29 cellular contexts compared by ENCODE assay signal in the genomic region with DNA sequence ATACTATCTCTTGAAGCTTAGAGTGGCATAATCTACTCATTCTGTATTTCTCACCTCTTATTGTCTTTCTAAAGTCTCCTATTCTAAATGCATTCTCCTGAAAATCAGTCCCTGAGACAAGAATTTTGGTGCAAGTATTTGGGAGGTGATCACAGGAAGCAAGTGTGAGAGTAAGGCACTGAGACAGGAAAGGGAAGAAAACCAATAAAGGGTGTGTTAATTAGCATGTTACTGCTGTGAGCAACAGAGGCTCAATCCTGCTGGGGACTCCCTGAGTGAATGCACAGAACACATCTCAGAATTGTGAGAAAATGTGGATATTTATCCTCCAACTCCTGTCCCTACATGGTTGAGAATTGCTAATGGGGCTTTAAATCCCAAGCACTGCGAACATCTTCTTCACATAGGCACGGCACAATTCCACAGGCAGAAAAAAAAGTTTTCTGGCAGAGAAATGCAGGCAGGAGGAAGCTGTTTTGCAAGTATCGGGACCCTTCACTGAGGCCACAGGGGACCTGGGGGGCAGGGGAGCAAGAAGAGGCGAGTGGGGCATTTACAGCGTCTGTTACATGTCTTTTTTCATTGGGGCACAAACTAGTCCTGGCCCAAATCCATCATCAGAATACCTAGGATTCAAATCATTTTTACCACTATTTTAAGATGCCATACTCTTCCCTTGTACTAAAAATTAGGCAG. TPM values are rescaled to one million over a fixed set of nuclear protein-coding genes. Genes with fewer than 3 reads are reported as not detected.
A peak's percentile ranks its signal among the peaks of the same experiment; 100 is the strongest.
DNase-seq lines count a peak whose midpoint lies in the region; ATAC-seq, FAIRE-seq and TF ChIP-seq lines count a peak whose summit lies in the region.
"Had no signal": no experiment of that assay in that cellular context is flagged by ENCODE, and none has a peak within 500 bp of the region (broad histone marks: within the 10 kb centered on the region; RNA-seq: fewer than 3 reads in every experiment).

No MANE protein-coding gene starts in this region.

- no peaks in the 10 kb centered on the region for H3K36me3 ChIP-seq in BLaER1 treated with 17β-estradiol and CSF1 and Interleukin-3, amounts not matched to agents 10 nM and 100 nM
- no peaks in the 10 kb centered on the region for H3K36me3 ChIP-seq in HUES64 (ENCODE audit: insufficient read depth, low read length)
- H3K36me3 ChIP-seq in mesendoderm (ENCODE audit: control insufficient read depth, insufficient read depth, low read length) = no peaks in the 10 kb centered on the region
- no peaks in the 10 kb centered on the region for H3K36me3 ChIP-seq in HepG2 (replicated peaks in 1 of 2; ENCODE audit: control insufficient read depth in 1 of 2, insufficient read depth in 2 of 2, low read length in 2 of 2)
- H3K36me3 ChIP-seq: heart left ventricle, left ventricle myocardium inferior, right lobe of liver, SJSA1, thoracic aorta, vagina had no signal

- H4K5ac ChIP-seq in mesendoderm (ENCODE audit: low read length) = no peak overlapping the region

- peak overlapping the region; percentile 55 for H2BK5ac ChIP-seq in mesendoderm (ENCODE audit: low read length)

- H2BK15ac ChIP-seq in mesendoderm (replicated peaks; ENCODE audit: low read depth) = no peak overlapping the region

- TF ChIP-seq RAD21 in HepG2 (CRISPR knock-in tag; IDR thresholded peaks at IDR 0.05) = no peak

- no peak for FAIRE-seq in HepG2 (lab: Jason Lieb, UNC)
- FAIRE-seq: GM19239, K562 had no signal

- peak overlapping the region; percentile 68 for H3K56ac ChIP-seq in mesendoderm (ENCODE audit: low read length)

- H4K20me1 ChIP-seq in BLaER1 treated with 17β-estradiol and CSF1 and Interleukin-3, amounts not matched to agents 10 nM and 100 nM = no peaks in the 10 kb centered on the region
- no peaks in the 10 kb centered on the region for H4K20me1 ChIP-seq in HepG2 (ENCODE audit: insufficient read depth, low read length)

- H3K27me3 ChIP-seq in BLaER1 treated with 17β-estradiol and CSF1 and Interleukin-3, amounts not matched to agents 10 nM and 100 nM = no peaks in the 10 kb centered on the region
- H3K27me3 ChIP-seq in HUES64 (ENCODE audit: insufficient read depth, low read length) = no peaks in the 10 kb centered on the region
- H3K27me3 ChIP-seq in mesendoderm (ENCODE audit: insufficient read depth, low read length, poor library complexity) = no peaks in the 10 kb centered on the region
- H3K27me3 ChIP-seq in HepG2 (ENCODE audit: control insufficient read depth in 1 of 2, insufficient read depth in 2 of 2, low read length in 2 of 2) = peaks cover 0 to 19% of the 10 kb centered on the region in 2 experiments; a peak in 4 of 5 replicates
- H3K27me3 ChIP-seq: right lobe of liver, SJSA1, vagina had no signal

- TF ChIP-seq EP300 in HepG2 (IDR thresholded peaks at IDR 0.05; ENCODE audit: low read depth in 2 of 2, low read length in 2 of 2) (no peak), HepG2 (CRISPR knock-in tag; IDR thresholded peaks at IDR 0.05; ENCODE audit: borderline replicate concordance) (no peak)

- no peak for TF ChIP-seq POLR2A in HepG2 (IDR thresholded peaks at IDR 0.05; ENCODE audit: insufficient read depth in 1 of 2, low read depth in 2 of 2, low read length in 2 of 2)

- WGBS in HUES64 = 10% methylated on average over 5 of the region's 5 CpGs
- no CpG with 5 or more reads among the region's 5 CpGs for WGBS in mesendoderm (ENCODE audit: extremely low coverage, insufficient coverage, low lambda C conversion rate)
- WGBS in HepG2 (ENCODE audit: low lambda C conversion rate) = 56% methylated on average over 5 of the region's 5 CpGs

- peak overlapping the region in 4 of 10 experiments; percentile 1 to 40 (median 17); a peak in 2 of 20 replicates for H3K4me3 ChIP-seq in BLaER1 treated with 17β-estradiol and CSF1 and Interleukin-3, amounts not matched to agents 10 nM and 100 nM
- H3K4me3 ChIP-seq in HUES64 (ENCODE audit: low read length) (peak overlapping the region; percentile 28; the same call in 1 of the 2 replicates), mesendoderm (ENCODE audit: low read length) (no peak overlapping the region), HepG2 (replicated peaks in 1 of 3; ENCODE audit: insufficient read depth in 1 of 3, low read depth in 2 of 3, low read length in 3 of 3) (no peak overlapping the region)
- H3K4me3 ChIP-seq: heart left ventricle, K562, left ventricle myocardium inferior, right lobe of liver, SJSA1, thoracic aorta, vagina had no signal

- peaks cover 7 to 32% (median 20%) of the 10 kb centered on the region in 10 experiments for H3K4me1 ChIP-seq in BLaER1 treated with 17β-estradiol and CSF1 and Interleukin-3, amounts not matched to agents 10 nM and 100 nM
- H3K4me1 ChIP-seq in HUES64 (ENCODE audit: insufficient read depth, low read length) = peaks cover 28% of the 10 kb centered on the region
- peaks cover 11% of the 10 kb centered on the region for H3K4me1 ChIP-seq in mesendoderm (ENCODE audit: control insufficient read depth, low read depth, low read length)
- peaks cover 8% of the 10 kb centered on the region for H3K4me1 ChIP-seq in HepG2 (ENCODE audit: insufficient read depth, low read length)
- H3K4me1 ChIP-seq: heart left ventricle, left ventricle myocardium inferior, SJSA1, vagina had no signal

- H3K9me3 Mint-ChIP-seq in activated T-helper 17 cell treated with anti-CD3 and anti-CD28 coated beads, Interleukin-2, amount 50 U/mL, for 72 hours = no peaks in the 10 kb centered on the region
- H3K9me3 Mint-ChIP-seq: activated CD4-positive, alpha-beta T cell treated with anti-CD3 and anti-CD28 coated beads, Interleukin-2, amount 10 ng/mL, durations not matched to agents 24 days and 14 days; activated T-helper 1 cell treated with anti-CD3 and anti-CD28 coated beads, Interleukin-12 subunit alpha, Interleukin-12 subunit beta, Interleukin-2, Interleukin-4 antibody, amounts not matched to agents 30 ng/mL and 10 ng/mL and 1 ng/mL, durations not matched to agents 14 hours and 24 hours and 36 hours; brain; HFFc6; natural killer cell treated with Interleukin-12 subunit alpha and Interleukin-12 subunit beta and Interleukin-15 and Interleukin-18, amount 100 ng/mL, for 72 hours had no signal

- peak overlapping the region in 5 of 11 experiments; percentile 2 to 41 (median 21); a peak in 5 of 22 replicates for H3K9ac ChIP-seq in BLaER1 treated with 17β-estradiol and CSF1 and Interleukin-3, amounts not matched to agents 10 nM and 100 nM
- H3K9ac ChIP-seq in HUES64 (ENCODE audit: low read depth, low read length) (peak overlapping the region; percentile 23; the same call in 1 of the 2 replicates), mesendoderm (ENCODE audit: low read length) (peak overlapping the region; percentile 43), HepG2 (ENCODE audit: insufficient read depth, low read depth, low read length) (no peak overlapping the region)

- H3K27ac ChIP-seq in BLaER1 treated with 17β-estradiol and CSF1 and Interleukin-3, amounts not matched to agents 10 nM and 100 nM = 0 out of 22 replicates have a peak overlapping the region, but pooled peaks of 2 of the 11 experiments have one; percentile 1 to 11
- H3K27ac ChIP-seq in HUES64 (ENCODE audit: low read depth, low read length) = 0 out of 2 replicates have a peak overlapping the region, but pooled peaks have one; percentile 33
- H3K27ac ChIP-seq in mesendoderm (ENCODE audit: low read depth, low read length) = peak overlapping the region; percentile 94
- no peak overlapping the region for H3K27ac ChIP-seq in HepG2 (ENCODE audit: extremely low read length, insufficient read depth, low read length)
- H3K27ac ChIP-seq: epithelial cell of prostate, heart left ventricle, left ventricle myocardium inferior, right lobe of liver, SJSA1, thoracic aorta, vagina had no signal

- POLR2A ChIA-PET in HepG2 (lab: Yijun Ruan, JAX) = no interaction called here

- CTCF ChIA-PET in HepG2 (lab: Yijun Ruan, JAX; ENCODE audit: low intra/inter-chr PET ratio, low total read pairs) = no interaction called here

- intact Hi-C loops in HepG2 (cut with micrococcal nuclease; ENCODE audit: unreplicated experiment) = no loop called here

- peak overlapping the region; percentile 49 to 85 (median 65) for H3K4me2 ChIP-seq in BLaER1 treated with 17β-estradiol and CSF1 and Interleukin-3, amounts not matched to agents 10 nM and 100 nM
- peak overlapping the region; percentile 7 for H3K4me2 ChIP-seq in mesendoderm (ENCODE audit: low read length)
- H3K4me2 ChIP-seq in HepG2 (ENCODE audit: low read depth, low read length) = no peak overlapping the region

- no peak for TF ChIP-seq CTCF in HepG2 (CRISPR knock-in tag; IDR thresholded peaks at IDR 0.05)

- H3K4me1 Mint-ChIP-seq in activated T-helper 17 cell treated with anti-CD3 and anti-CD28 coated beads, Interleukin-2, amount 50 U/mL, for 72 hours = peaks cover 32% of the 10 kb centered on the region

- ATAC-seq in activated T-helper 17 cell treated with anti-CD3 and anti-CD28 coated beads, Interleukin-2, amount 50 U/mL, for 72 hours (replicated peaks) = no peak
- no peak for ATAC-seq in HepG2
- no peak for ATAC-seq in GM19463 (IDR thresholded peaks at IDR 0.05; ENCODE audit: unreplicated experiment)
- ATAC-seq in GM19324 (IDR thresholded peaks at IDR 0.05; ENCODE audit: low FRiP score, unreplicated experiment) = no peak
- ATAC-seq: heart left ventricle; K562; natural killer cell treated with Interleukin-12 subunit alpha and Interleukin-12 subunit beta and Interleukin-15 and Interleukin-18, amount 100 ng/mL, for 72 hours had no signal

- no peak overlapping the region for H2AFZ ChIP-seq in HepG2 (ENCODE audit: low read length)

- no peaks in the 10 kb centered on the region for H3K9me3 ChIP-seq in BLaER1 treated with 17β-estradiol and CSF1 and Interleukin-3, amounts not matched to agents 10 nM and 100 nM (replicated peaks in 1 of 11)
- H3K9me3 ChIP-seq in HUES64 (ENCODE audit: insufficient read depth, low read depth, low read length) (no peaks in the 10 kb centered on the region), HepG2 (ENCODE audit: low read length) (no peaks in the 10 kb centered on the region)
- H3K9me3 ChIP-seq: heart left ventricle, left ventricle myocardium inferior, right lobe of liver, SJSA1, thoracic aorta, vagina had no signal

- H3K18ac ChIP-seq in mesendoderm (ENCODE audit: low read length) = peak overlapping the region; percentile 99

- H3K4me3 Mint-ChIP-seq in activated T-helper 17 cell treated with anti-CD3 and anti-CD28 coated beads, Interleukin-2, amount 50 U/mL, for 72 hours = no peak overlapping the region
- H3K4me3 Mint-ChIP-seq: activated CD4-positive, alpha-beta T cell treated with anti-CD3 and anti-CD28 coated beads, Interleukin-2, amount 10 ng/mL, durations not matched to agents 24 days and 14 days; activated T-helper 1 cell treated with anti-CD3 and anti-CD28 coated beads, Interleukin-12 subunit alpha, Interleukin-12 subunit beta, Interleukin-2, Interleukin-4 antibody, amounts not matched to agents 30 ng/mL and 10 ng/mL and 1 ng/mL, durations not matched to agents 14 hours and 24 hours and 36 hours; HFFc6; natural killer cell treated with Interleukin-12 subunit alpha and Interleukin-12 subunit beta and Interleukin-15 and Interleukin-18, amount 100 ng/mL, for 72 hours had no signal

- H2AK5ac ChIP-seq in mesendoderm (ENCODE audit: low read length) = no peak overlapping the region

- peak overlapping the region; percentile 15 for H3K27ac Mint-ChIP-seq in activated T-helper 17 cell treated with anti-CD3 and anti-CD28 coated beads, Interleukin-2, amount 50 U/mL, for 72 hours
- H3K27ac Mint-ChIP-seq: activated CD4-positive, alpha-beta T cell treated with anti-CD3 and anti-CD28 coated beads, Interleukin-2, amount 10 ng/mL, durations not matched to agents 24 days and 14 days; activated T-helper 1 cell treated with anti-CD3 and anti-CD28 coated beads, Interleukin-12 subunit alpha, Interleukin-12 subunit beta, Interleukin-2, Interleukin-4 antibody, amounts not matched to agents 30 ng/mL and 10 ng/mL and 1 ng/mL, durations not matched to agents 14 hours and 24 hours and 36 hours; brain; HFFc6; natural killer cell treated with Interleukin-12 subunit alpha and Interleukin-12 subunit beta and Interleukin-15 and Interleukin-18, amount 100 ng/mL, for 72 hours had no signal

- H3K27me3 Mint-ChIP-seq in activated T-helper 17 cell treated with anti-CD3 and anti-CD28 coated beads, Interleukin-2, amount 50 U/mL, for 72 hours = no peaks in the 10 kb centered on the region

- peak overlapping the region; percentile 83 for H2BK120ac ChIP-seq in mesendoderm (ENCODE audit: low read depth, low read length)

- BruUV-seq in HepG2 (replicated peaks; lab: Mats Ljungman, UMichigan) = no TSS peak

- peak overlapping the region; percentile 71 for H3K4ac ChIP-seq in mesendoderm (ENCODE audit: low read depth, low read length)

- in situ Hi-C loops in HepG2 (cut with HindIII; ENCODE audit: extremely low pct_ligation_motif_present, low pct_unique_long_range_greater_than_20kb) = no loop called here

- peak; percentile 80 for DNase-seq in mesendoderm
- DNase-seq in HepG2 (ENCODE audit: low spot score) = no peak
- no peak for DNase-seq in hippocampal formation (lab: John Stamatoyannopoulos, UW)
- DNase-seq: activated CD4-positive, alpha-beta T cell treated with anti-CD3 and anti-CD28 coated beads, Interleukin-2, amount 10 ng/mL, durations not matched to agents 24 days and 14 days; EL; heart left ventricle; HFFc6; left ventricle myocardium inferior; midbrain; NCI-H1694; NCI-H2171 treated with DMSO at 0.1 percent for 48 hours; NCI-H524; posterior cingulate gyrus; right lobe of liver; stimulated activated naive CD4-positive, alpha-beta T cell treated with Interleukin-2 at 50 U/mL for 16 hours had no signal

- H3K79me1 ChIP-seq in mesendoderm (ENCODE audit: low read length) = no peaks in the 10 kb centered on the region

- H3K23ac ChIP-seq in mesendoderm (ENCODE audit: low read length) = no peak overlapping the region

- H3K79me2 ChIP-seq in mesendoderm (ENCODE audit: control insufficient read depth, insufficient read depth, low read length) = no peaks in the 10 kb centered on the region
- H3K79me2 ChIP-seq in HepG2 (ENCODE audit: insufficient read depth, low read length) = no peaks in the 10 kb centered on the region

- H3K36me3 Mint-ChIP-seq in activated T-helper 17 cell treated with anti-CD3 and anti-CD28 coated beads, Interleukin-2, amount 50 U/mL, for 72 hours (ENCODE audit: low read depth) = no peaks in the 10 kb centered on the region
- H3K36me3 Mint-ChIP-seq: brain; natural killer cell treated with Interleukin-12 subunit alpha and Interleukin-12 subunit beta and Interleukin-15 and Interleukin-18, amount 100 ng/mL, for 72 hours had no signal

- H4K8ac ChIP-seq in mesendoderm (ENCODE audit: low read depth, low read length) = peak overlapping the region; percentile 7

RNA-seq across cellular contexts. Expression of a gene that starts 27.2 kb away (rescaled TPM):
- polyA plus RNA-seq in HUES64 (2013, experiment 1 of 2) = 103 TPM
- 129 TPM for polyA plus RNA-seq in HUES64 (2013, experiment 2 of 2)
- 100 to 1,000 TPM in 1 of 2 donors, 10 to 100 TPM in 1; 88.9 to 155 TPM for total RNA-seq in activated T-helper 17 cell treated with anti-CD3 and anti-CD28 coated beads, Interleukin-2, amount 50 U/mL, for 72 hours
- polyA plus RNA-seq in mesendoderm (2013, experiment 1 of 2) = 161 TPM
- 153 TPM for polyA plus RNA-seq in mesendoderm (2013, experiment 2 of 2)
- total RNA-seq in HepG2 (2016; rRNA removed; fragmentation: Illumina TruSeq; extraction: Trizol) = 160 and 205 TPM in 2 replicates
- 106 and 107 TPM in 2 replicates for total RNA-seq in HepG2 (2016; cell fraction: cytosol; rRNA removed; fragmentation: Illumina TruSeq; extraction: Trizol; ENCODE audit: low read depth)
- 157 and 195 TPM in 2 replicates for total RNA-seq in HepG2 (2016; cell fraction: insoluble cytoplasmic fraction; rRNA removed; fragmentation: Illumina TruSeq; extraction: Trizol)
- total RNA-seq in HepG2 (2016; cell fraction: membrane; rRNA removed; fragmentation: Illumina TruSeq; extraction: Trizol) = 71.4 and 88.4 TPM in 2 replicates
- 201 and 264 TPM in 2 replicates for total RNA-seq in HepG2 (2016; cell fraction: nucleus; rRNA removed; fragmentation: Illumina TruSeq; extraction: Trizol)
- polyA plus RNA-seq in HepG2 (2011; rRNA removed) = 73.6 and 85.0 TPM in 2 replicates
- 39.4 and 56.2 TPM in 2 replicates for polyA plus RNA-seq in HepG2 (2011; cell fraction: cytosol; rRNA removed)
- 29.8 and 34.6 TPM in 2 replicates for polyA plus RNA-seq in HepG2 (2011; cell fraction: nucleus; rRNA removed)
- polyA plus RNA-seq in HepG2 (2012) = 70.0 and 96.2 TPM in 2 replicates
- polyA plus RNA-seq in HepG2 (2016; cell fraction: cytosol; fragmentation: Illumina TruSeq; extraction: Trizol; ENCODE audit: low read depth) = 15.6 and 15.8 TPM in 2 replicates
- 107 and 116 TPM in 2 replicates for polyA plus RNA-seq in HepG2 (2016; cell fraction: insoluble cytoplasmic fraction; fragmentation: Illumina TruSeq; extraction: Trizol; ENCODE audit: low read depth)
- polyA plus RNA-seq in HepG2 (2016; cell fraction: membrane; fragmentation: Illumina TruSeq; extraction: Trizol; ENCODE audit: low read depth) = 37.8 and 48.6 TPM in 2 replicates
- 192 and 216 TPM in 2 replicates for polyA plus RNA-seq in HepG2 (2016; cell fraction: nucleus; fragmentation: Illumina TruSeq; extraction: Trizol; ENCODE audit: insufficient read depth, low read depth)
- 83.7 and 110 TPM in 2 replicates for polyA minus RNA-seq in HepG2 (2011; rRNA and poly(A)+ RNA removed; ENCODE audit: low replicate concordance)
- 109 and 110 TPM in 2 replicates for polyA minus RNA-seq in HepG2 (2011; cell fraction: cytosol; rRNA and poly(A)+ RNA removed)
- polyA minus RNA-seq in HepG2 (2011; cell fraction: nucleus; rRNA and poly(A)+ RNA removed) = 136 and 160 TPM in 2 replicates
